ENCODE assay signal across 1 cellular context in the genomic region with DNA sequence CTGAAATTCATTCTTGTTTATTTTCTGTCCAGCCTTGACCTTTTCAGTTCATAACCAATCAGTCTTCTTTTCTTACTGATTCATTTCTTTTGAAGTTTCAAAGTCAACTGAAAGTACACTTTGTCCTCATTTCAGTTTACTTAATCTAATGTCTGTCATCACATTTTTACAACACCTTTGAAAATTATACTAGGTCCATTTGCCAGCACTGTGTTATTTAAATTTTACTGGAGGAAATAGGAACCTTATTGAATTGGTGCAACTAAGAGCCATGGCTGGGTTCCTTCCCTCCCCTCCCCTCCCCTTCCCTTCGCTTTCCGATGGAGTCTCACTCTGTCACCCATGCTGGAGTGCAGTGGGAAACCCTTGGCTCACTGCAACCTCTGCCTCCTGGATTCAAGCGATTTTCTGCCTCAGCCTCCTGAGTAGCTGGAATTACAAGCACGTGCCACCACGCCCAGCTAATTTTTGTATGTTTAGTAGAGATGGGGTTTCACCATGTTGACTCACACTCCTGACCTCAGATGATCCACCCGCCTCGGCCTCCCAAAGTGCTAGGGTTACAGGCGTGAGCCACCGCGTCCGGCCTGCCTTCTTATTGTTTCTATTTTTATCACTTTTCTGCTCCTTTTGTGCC.
TF ChIP-seq lines count a peak whose summit lies in the region.

No MANE protein-coding gene starts in this region.

TF ChIP-seq in HEK293, 187 proteins besides CTCF, POLR2A, EP300 and RAD21 (continued from another document and continues in another):
- TF ChIP-seq, protein P1, sequence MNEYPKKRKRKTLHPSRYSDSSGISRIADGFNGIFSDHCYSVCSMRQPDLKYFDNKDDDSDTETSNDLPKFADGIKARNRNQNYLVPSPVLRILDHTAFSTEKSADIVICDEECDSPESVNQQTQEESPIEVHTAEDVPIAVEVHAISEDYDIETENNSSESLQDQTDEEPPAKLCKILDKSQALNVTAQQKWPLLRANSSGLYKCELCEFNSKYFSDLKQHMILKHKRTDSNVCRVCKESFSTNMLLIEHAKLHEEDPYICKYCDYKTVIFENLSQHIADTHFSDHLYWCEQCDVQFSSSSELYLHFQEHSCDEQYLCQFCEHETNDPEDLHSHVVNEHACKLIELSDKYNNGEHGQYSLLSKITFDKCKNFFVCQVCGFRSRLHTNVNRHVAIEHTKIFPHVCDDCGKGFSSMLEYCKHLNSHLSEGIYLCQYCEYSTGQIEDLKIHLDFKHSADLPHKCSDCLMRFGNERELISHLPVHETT (tag by site-specific recombination; IDR thresholded peaks at IDR 0.05): peak; percentile 67; the same call in 1 of the 2 replicates
- TF ChIP-seq ZBTB20 (tag by site-specific recombination; IDR thresholded peaks at IDR 0.05) (no peak), TRIM28 (IDR thresholded peaks at IDR 0.05; ENCODE audit: borderline replicate concordance, low read length) (peak; percentile 90), KLF8 (tag by site-specific recombination; IDR thresholded peaks at IDR 0.05) (peak; percentile 72), EGR2 (tag by site-specific recombination; IDR thresholded peaks at IDR 0.05; ENCODE audit: low read depth) (no peak), ZNF138 (tag by site-specific recombination; IDR thresholded peaks at IDR 0.05; ENCODE audit: borderline replicate concordance) (no peak), KLF1 (tag by site-specific recombination; IDR thresholded peaks at IDR 0.05) (peak; percentile 91), ZBTB17 (tag by site-specific recombination; IDR thresholded peaks at IDR 0.05) (peak; percentile 57), ZNF501 (tag by site-specific recombination; IDR thresholded peaks at IDR 0.05) (no peak), ZNF248 (tag by site-specific recombination; IDR thresholded peaks at IDR 0.05) (no peak), ZNF530 (tag by site-specific recombination; IDR thresholded peaks at IDR 0.05; ENCODE audit: low read depth) (no peak), ZNF629 (tag by site-specific recombination; IDR thresholded peaks at IDR 0.05) (peak; percentile 84), HOXC10 (CRISPR knock-in tag; IDR thresholded peaks at IDR 0.05) (no peak), ZNF600 (tag by site-specific recombination; IDR thresholded peaks at IDR 0.05) (peak; percentile 58; the same call in 1 of the 2 replicates), ZNF133 (tag by site-specific recombination; IDR thresholded peaks at IDR 0.05) (no peak), ZNF221 (tag by site-specific recombination; IDR thresholded peaks at IDR 0.05; ENCODE audit: borderline replicate concordance) (no peak), ZSCAN16 (tag by site-specific recombination; IDR thresholded peaks at IDR 0.05) (no peak), ZNF121 (tag by site-specific recombination; IDR thresholded peaks at IDR 0.05) (no peak), MEIS1 (CRISPR knock-in tag; IDR thresholded peaks at IDR 0.05; ENCODE audit: borderline replicate concordance) (no peak), ZNF416 (tag by site-specific recombination; IDR thresholded peaks at IDR 0.05) (no peak), ZNF791 (tag by site-specific recombination; IDR thresholded peaks at IDR 0.05) (no peak), ZNF747 (tag by site-specific recombination; IDR thresholded peaks at IDR 0.05) (no peak), ZNF324 (tag by site-specific recombination; IDR thresholded peaks at IDR 0.05) (peak; percentile 70; the same call in 1 of the 2 replicates), KLF9 (tag by site-specific recombination; IDR thresholded peaks at IDR 0.05; ENCODE audit: low read depth) (peak; percentile 70), ZNF423 (tag by site-specific recombination; IDR thresholded peaks at IDR 0.05) (no peak), ZNF561 (tag by site-specific recombination; IDR thresholded peaks at IDR 0.05; ENCODE audit: borderline replicate concordance) (no peak), ZNF37A (tag by site-specific recombination; IDR thresholded peaks at IDR 0.05) (no peak), ZNF558 (tag by site-specific recombination; IDR thresholded peaks at IDR 0.05) (no peak), ZNF626 (tag by site-specific recombination; IDR thresholded peaks at IDR 0.05) (no peak), ZNF394 (tag by site-specific recombination; IDR thresholded peaks at IDR 0.05; ENCODE audit: borderline replicate concordance) (peak; percentile 80; the same call in 1 of the 2 replicates), ZSCAN23 (tag by site-specific recombination; IDR thresholded peaks at IDR 0.05) (no peak; the same call in 1 of the 2 replicates), ZNF169 (tag by site-specific recombination; IDR thresholded peaks at IDR 0.05) (no peak), IKZF3 (tag by site-specific recombination; IDR thresholded peaks at IDR 0.05) (peak; percentile 43), TCF7L2 (IDR thresholded peaks at IDR 0.05; ENCODE audit: borderline replicate concordance, low read depth, low read length) (peak; percentile 57; the same call in 1 of the 2 replicates), ZNF660 (tag by site-specific recombination; IDR thresholded peaks at IDR 0.05) (no peak), SP7 (tag by site-specific recombination; IDR thresholded peaks at IDR 0.05) (peak; percentile 88), ZNF404 (tag by site-specific recombination; IDR thresholded peaks at IDR 0.05) (no peak), ZNF701 (tag by site-specific recombination; IDR thresholded peaks at IDR 0.05) (no peak)
- TF ChIP-seq, protein P2, sequence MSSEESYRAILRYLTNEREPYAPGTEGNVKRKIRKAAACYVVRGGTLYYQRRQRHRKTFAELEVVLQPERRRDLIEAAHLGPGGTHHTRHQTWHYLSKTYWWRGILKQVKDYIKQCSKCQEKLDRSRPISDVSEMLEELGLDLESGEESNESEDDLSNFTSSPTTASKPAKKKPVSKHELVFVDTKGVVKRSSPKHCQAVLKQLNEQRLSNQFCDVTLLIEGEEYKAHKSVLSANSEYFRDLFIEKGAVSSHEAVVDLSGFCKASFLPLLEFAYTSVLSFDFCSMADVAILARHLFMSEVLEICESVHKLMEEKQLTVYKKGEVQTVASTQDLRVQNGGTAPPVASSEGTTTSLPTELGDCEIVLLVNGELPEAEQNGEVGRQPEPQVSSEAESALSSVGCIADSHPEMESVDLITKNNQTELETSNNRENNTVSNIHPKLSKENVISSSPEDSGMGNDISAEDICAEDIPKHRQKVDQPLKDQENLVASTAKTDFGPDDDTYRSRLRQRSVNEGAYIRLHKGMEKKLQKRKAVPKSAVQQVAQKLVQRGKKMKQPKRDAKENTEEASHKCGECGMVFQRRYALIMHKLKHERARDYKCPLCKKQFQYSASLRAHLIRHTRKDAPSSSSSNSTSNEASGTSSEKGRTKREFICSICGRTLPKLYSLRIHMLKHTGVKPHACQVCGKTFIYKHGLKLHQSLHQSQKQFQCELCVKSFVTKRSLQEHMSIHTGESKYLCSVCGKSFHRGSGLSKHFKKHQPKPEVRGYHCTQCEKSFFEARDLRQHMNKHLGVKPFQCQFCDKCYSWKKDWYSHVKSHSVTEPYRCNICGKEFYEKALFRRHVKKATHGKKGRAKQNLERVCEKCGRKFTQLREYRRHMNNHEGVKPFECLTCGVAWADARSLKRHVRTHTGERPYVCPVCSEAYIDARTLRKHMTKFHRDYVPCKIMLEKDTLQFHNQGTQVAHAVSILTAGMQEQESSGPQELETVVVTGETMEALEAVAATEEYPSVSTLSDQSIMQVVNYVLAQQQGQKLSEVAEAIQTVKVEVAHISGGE (tag by site-specific recombination; conservative IDR thresholded peaks at IDR 0.05; ENCODE audit: low read depth): no peak
- TF ChIP-seq, protein P3, sequence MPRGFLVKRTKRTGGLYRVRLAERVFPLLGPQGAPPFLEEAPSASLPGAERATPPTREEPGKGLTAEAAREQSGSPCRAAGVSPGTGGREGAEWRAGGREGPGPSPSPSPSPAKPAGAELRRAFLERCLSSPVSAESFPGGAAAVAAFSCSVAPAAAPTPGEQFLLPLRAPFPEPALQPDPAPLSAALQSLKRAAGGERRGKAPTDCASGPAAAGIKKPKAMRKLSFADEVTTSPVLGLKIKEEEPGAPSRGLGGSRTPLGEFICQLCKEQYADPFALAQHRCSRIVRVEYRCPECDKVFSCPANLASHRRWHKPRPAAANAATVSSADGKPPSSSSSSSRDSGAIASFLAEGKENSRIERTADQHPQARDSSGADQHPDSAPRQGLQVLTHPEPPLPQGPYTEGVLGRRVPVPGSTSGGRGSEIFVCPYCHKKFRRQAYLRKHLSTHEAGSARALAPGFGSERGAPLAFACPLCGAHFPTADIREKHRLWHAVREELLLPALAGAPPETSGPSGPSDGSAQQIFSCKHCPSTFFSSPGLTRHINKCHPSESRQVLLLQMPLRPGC (tag by site-specific recombination; IDR thresholded peaks at IDR 0.05): peak; percentile 37; the same call in 1 of the 2 replicates
- TF ChIP-seq, protein P4, sequence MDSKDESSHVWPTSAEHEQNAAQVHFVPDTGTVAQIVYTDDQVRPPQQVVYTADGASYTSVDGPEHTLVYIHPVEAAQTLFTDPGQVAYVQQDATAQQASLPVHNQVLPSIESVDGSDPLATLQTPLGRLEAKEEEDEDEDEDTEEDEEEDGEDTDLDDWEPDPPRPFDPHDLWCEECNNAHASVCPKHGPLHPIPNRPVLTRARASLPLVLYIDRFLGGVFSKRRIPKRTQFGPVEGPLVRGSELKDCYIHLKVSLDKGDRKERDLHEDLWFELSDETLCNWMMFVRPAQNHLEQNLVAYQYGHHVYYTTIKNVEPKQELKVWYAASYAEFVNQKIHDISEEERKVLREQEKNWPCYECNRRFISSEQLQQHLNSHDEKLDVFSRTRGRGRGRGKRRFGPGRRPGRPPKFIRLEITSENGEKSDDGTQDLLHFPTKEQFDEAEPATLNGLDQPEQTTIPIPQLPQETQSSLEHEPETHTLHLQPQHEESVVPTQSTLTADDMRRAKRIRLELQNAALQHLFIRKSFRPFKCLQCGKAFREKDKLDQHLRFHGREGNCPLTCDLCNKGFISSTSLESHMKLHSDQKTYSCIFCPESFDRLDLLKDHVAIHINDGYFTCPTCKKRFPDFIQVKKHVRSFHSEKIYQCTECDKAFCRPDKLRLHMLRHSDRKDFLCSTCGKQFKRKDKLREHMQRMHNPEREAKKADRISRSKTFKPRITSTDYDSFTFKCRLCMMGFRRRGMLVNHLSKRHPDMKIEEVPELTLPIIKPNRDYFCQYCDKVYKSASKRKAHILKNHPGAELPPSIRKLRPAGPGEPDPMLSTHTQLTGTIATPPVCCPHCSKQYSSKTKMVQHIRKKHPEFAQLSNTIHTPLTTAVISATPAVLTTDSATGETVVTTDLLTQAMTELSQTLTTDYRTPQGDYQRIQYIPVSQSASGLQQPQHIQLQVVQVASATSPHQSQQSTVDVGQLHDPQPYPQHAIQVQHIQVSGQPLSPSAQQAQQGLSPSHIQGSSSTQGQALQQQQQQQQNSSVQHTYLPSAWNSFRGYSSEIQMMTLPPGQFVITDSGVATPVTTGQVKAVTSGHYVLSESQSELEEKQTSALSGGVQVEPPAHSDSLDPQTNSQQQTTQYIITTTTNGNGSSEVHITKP (tag by site-specific recombination; IDR thresholded peaks at IDR 0.05): no peak
- TF ChIP-seq, protein P5, sequence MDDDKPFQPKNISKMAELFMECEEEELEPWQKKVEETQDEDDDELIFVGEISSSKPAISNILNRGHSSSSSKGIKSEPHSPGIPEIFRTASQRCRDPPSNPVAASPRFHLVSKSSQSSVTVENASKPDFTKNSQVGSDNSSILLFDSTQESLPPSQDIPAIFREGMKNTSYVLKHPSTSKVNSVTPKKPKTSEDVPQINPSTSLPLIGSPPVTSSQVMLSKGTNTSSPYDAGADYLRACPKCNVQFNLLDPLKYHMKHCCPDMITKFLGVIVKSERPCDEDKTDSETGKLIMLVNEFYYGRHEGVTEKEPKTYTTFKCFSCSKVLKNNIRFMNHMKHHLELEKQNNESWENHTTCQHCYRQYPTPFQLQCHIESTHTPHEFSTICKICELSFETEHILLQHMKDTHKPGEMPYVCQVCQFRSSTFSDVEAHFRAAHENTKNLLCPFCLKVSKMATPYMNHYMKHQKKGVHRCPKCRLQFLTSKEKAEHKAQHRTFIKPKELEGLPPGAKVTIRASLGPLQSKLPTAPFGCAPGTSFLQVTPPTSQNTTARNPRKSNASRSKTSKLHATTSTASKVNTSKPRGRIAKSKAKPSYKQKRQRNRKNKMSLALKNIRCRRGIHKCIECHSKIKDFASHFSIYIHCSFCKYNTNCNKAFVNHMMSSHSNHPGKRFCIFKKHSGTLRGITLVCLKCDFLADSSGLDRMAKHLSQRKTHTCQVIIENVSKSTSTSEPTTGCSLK (tag by site-specific recombination; IDR thresholded peaks at IDR 0.05): no peak
- TF ChIP-seq, protein P6, sequence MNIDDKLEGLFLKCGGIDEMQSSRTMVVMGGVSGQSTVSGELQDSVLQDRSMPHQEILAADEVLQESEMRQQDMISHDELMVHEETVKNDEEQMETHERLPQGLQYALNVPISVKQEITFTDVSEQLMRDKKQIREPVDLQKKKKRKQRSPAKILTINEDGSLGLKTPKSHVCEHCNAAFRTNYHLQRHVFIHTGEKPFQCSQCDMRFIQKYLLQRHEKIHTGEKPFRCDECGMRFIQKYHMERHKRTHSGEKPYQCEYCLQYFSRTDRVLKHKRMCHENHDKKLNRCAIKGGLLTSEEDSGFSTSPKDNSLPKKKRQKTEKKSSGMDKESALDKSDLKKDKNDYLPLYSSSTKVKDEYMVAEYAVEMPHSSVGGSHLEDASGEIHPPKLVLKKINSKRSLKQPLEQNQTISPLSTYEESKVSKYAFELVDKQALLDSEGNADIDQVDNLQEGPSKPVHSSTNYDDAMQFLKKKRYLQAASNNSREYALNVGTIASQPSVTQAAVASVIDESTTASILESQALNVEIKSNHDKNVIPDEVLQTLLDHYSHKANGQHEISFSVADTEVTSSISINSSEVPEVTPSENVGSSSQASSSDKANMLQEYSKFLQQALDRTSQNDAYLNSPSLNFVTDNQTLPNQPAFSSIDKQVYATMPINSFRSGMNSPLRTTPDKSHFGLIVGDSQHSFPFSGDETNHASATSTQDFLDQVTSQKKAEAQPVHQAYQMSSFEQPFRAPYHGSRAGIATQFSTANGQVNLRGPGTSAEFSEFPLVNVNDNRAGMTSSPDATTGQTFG (tag by site-specific recombination; IDR thresholded peaks at IDR 0.05; ENCODE audit: borderline replicate concordance): no peak
- TF ChIP-seq, protein P7, sequence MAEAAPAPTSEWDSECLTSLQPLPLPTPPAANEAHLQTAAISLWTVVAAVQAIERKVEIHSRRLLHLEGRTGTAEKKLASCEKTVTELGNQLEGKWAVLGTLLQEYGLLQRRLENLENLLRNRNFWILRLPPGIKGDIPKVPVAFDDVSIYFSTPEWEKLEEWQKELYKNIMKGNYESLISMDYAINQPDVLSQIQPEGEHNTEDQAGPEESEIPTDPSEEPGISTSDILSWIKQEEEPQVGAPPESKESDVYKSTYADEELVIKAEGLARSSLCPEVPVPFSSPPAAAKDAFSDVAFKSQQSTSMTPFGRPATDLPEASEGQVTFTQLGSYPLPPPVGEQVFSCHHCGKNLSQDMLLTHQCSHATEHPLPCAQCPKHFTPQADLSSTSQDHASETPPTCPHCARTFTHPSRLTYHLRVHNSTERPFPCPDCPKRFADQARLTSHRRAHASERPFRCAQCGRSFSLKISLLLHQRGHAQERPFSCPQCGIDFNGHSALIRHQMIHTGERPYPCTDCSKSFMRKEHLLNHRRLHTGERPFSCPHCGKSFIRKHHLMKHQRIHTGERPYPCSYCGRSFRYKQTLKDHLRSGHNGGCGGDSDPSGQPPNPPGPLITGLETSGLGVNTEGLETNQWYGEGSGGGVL (tag by site-specific recombination; IDR thresholded peaks at IDR 0.05): no peak
